8 cellular contexts compared by ENCODE assay signal in the genomic region with DNA sequence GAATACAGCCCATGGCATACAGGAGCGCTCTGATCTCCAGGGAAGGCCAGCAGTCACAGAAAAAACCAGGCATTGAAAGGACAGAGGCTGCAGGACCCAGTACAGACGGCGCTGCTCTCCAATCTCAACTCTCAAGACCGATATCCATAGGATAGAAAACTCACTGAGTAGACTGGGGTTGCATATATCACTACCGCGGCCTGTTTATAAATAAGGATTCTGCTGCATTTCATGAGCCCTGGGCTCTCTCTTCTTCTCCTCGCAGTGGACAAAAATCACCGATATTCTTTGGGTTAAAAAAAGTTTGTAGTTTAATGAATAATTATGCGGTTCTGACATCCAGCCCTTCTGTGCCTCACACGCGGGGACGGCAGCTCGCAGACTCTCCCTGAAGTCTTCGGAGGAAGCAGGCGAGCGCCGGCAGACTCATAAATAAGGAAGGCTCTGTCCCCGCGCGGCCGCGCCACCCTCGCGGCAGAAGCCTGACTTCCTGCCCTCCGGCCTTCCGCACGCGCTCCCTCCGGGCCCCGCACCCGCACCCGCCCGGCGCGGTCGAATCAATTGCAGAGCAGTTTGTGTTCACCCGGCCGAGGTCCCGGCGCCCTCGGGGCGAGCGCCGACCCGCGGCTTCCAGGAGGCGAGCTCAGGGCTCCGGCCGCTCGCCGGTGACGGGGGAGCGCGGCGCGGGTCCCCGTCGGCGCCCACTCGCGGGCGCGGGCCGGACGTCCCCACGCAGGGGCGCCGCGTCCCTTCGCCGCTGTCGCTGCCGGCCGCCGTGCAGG. TPM values are rescaled to one million over a fixed set of nuclear protein-coding genes. Genes with fewer than 3 reads are reported as not detected.
A peak's percentile ranks its signal among the peaks of the same experiment; 100 is the strongest.
DNase-seq lines count a peak whose midpoint lies in the region; FAIRE-seq and TF ChIP-seq lines count a peak whose summit lies in the region.

Gene FAM78A, minus strand, starts transcription at position 404 of the 782 bp plus-strand sequence. Its CDS starts 331 bp downstream, at position 73.

- peak in 2 of 3 experiments; percentile 24 to 42 for DNase-seq in NCI-H1417 (lab: John Stamatoyannopoulos, UW)
- DNase-seq in NCI-H1417 treated with DMSO at 0.1 percent for 48 hours (lab: John Stamatoyannopoulos, UW) = no peak
- peak; percentile 14 for DNase-seq in SK-MEL-5 (ENCODE audit: low read depth, low spot score)
- DNase-seq in central memory CD4-positive, alpha-beta T cell = peak; percentile 34
- DNase-seq in lower leg skin (ENCODE audit: low spot score in 2 of 2) = no peak
- DNase-seq in testis = peak; percentile 59
- no peak for DNase-seq in D721Med (ENCODE audit: insufficient read length, low spot score)
- DNase-seq in 8988T = no peak

- in situ Hi-C loops in SK-MEL-5 (cut with HindIII; ENCODE audit: low pct_unique_long_range_greater_than_20kb, low sequenced_read_pairs) = no loop called here

- H3K27ac ChIP-seq in testis = peak within 1 kb of the TSS; percentile 85 to 92

- WGBS in lower leg skin, 2 donors = 15 to 17% methylated on average over 36 to 40 of the region's 75 CpGs
- WGBS in testis, 2 donors = 5 to 6% methylated on average over 24 to 52 of the region's 75 CpGs

- TF ChIP-seq CTCF in lower leg skin (IDR thresholded peaks at IDR 0.05) = no peak
- TF ChIP-seq CTCF in testis (IDR thresholded peaks at IDR 0.05) = no peak
- TF ChIP-seq CTCF in D721Med (IDR thresholded peaks at IDR 0.05; ENCODE audit: insufficient read depth, missing control alignments) = no peak

- H3K4me3 ChIP-seq in lower leg skin (ENCODE audit: low read depth, poor library complexity, severe bottlenecking) (peak within 1 kb of the TSS; percentile 50), testis (peak within 1 kb of the TSS; percentile 62 to 72)

- no peaks in the 10 kb centered on the region for H3K27me3 ChIP-seq in testis

- no peaks in the 10 kb centered on the region for H3K36me3 ChIP-seq in testis (ENCODE audit: low read depth, missing control alignments)

- no peak for FAIRE-seq in D721Med (lab: Jason Lieb, UNC)

- intact Hi-C loops in lower leg skin (cut with DNase I; ENCODE audit: low total_unique reads) (no loop called here), testis (cut with DNase I; ENCODE audit: low total_unique reads) (no loop called here)

- TF ChIP-seq POLR2A in lower leg skin (IDR thresholded peaks at IDR 0.05) (no peak), testis (IDR thresholded peaks at IDR 0.05) (no peak)

- peaks cover 20% of the 10 kb centered on the region for H3K4me1 ChIP-seq in testis

- H3K9me3 ChIP-seq in testis = no peaks in the 10 kb centered on the region

RNA-seq across cellular contexts. Expression of gene FAM78A, which starts in this region (rescaled TPM):
- 2.0 and 2.1 TPM in 2 replicates for total RNA-seq in SK-MEL-5 (2014; rRNA removed; shearing (Covaris generic))
- 3.5 and 4.9 TPM in 2 replicates for polyA plus RNA-seq in SK-MEL-5 (2015; cell fraction: cytosol; rRNA removed)
- polyA plus RNA-seq in SK-MEL-5 (2015; cell fraction: nucleus; rRNA removed) = 1.6 and 1.9 TPM in 2 replicates
- 1 to 10 TPM in 2 of 4 donors, under 1 TPM in 2; 0.55 to 1.7 (median 1.2) TPM for total RNA-seq in lower leg skin
- 10 to 100 TPM; 29.7 to 30.8 TPM for total RNA-seq in testis
- 48.0 TPM for polyA plus RNA-seq in testis (ENCODE audit: insufficient read depth, low read depth, low replicate concordance)

Comparison
In these comparisons a context has a peak if more than half of its experiments do, and no peak if none do; other contexts are left out.
1. DNase-seq: peak in NCI-H1417 (2 of 3), SK-MEL-5 (single experiment), central memory CD4-positive, alpha-beta T cell (single experiment) and testis (single experiment); none in NCI-H1417 treated with DMSO at 0.1 percent for 48 hours (single experiment), lower leg skin (0 of 2), D721Med (single experiment) and 8988T (single experiment).